ENCODE assay signal across 11 cellular contexts in the genomic region with DNA sequence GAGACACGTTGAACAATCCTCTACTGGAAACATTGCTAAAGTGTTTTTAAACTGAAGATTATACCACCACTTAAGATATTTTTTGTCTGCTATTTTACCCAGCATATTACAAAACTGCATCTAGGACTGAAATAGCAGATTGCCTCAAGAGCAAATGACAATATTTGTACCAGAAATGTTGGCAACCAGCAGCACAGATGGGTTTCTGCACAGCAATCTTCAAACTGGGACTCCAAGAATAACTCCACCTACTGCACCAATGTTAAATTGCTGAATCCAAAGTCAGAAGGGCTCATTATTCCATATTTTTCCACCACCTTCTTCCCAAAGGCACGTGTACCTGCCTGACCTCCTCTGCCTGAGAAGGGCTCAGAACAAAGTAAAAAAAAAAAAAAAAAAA.
DNase-seq lines count a peak whose midpoint lies in the region; ATAC-seq and TF ChIP-seq lines count a peak whose summit lies in the region.
"Had no signal": no experiment of that assay in that cellular context is flagged by ENCODE, and none has a peak within 500 bp of the region (broad histone marks: within the 10 kb centered on the region; RNA-seq: fewer than 3 reads in every experiment).

No MANE protein-coding gene starts in this region.

- peak in 1 of 56 donors; percentile 9 for TF ChIP-seq CTCF in dorsolateral prefrontal cortex (IDR thresholded peaks at IDR 0.05 in 54 of 56, conservative IDR thresholded peaks at IDR 0.05 in 2 of 56; ENCODE audit: low read depth in 1 of 56, partially characterized antibody in 56 of 56)
- TF ChIP-seq CTCF in A673 (conservative IDR thresholded peaks at IDR 0.05; ENCODE audit: low read depth, low read length): no peak

- H4K20me1 ChIP-seq in BLaER1 treated with 17β-estradiol and CSF1 and Interleukin-3, amounts not matched to agents 10 nM and 100 nM: peaks cover 0 to 3% (median 0%) of the 10 kb centered on the region in 11 experiments; a peak in 2 of 22 replicates

- DNase-seq in NCI-H446 treated with DMSO at 0.1 percent for 48 hours (lab: John Stamatoyannopoulos, UW) (peak; percentile 17), dorsolateral prefrontal cortex (peak in 1 of 10 donors; percentile 37), T-helper 2 cell (no peak), A673 (ENCODE audit: low spot score) (no peak)
- DNase-seq in naive thymus-derived CD4-positive, alpha-beta T cell: no peak
- DNase-seq: NCI-H510A treated with DMSO at 0.1 percent for 48 hours had no signal

- peaks cover 59 to 95% (median 91%) of the 10 kb centered on the region in 7 donors for H3K4me1 Mint-ChIP-seq in naive thymus-derived CD4-positive, alpha-beta T cell

- H3K4me1 ChIP-seq in BLaER1 treated with 17β-estradiol and CSF1 and Interleukin-3, amounts not matched to agents 10 nM and 100 nM: peaks cover 67 to 75% (median 72%) of the 10 kb centered on the region in 10 experiments
- peaks cover 42 to 55% of the 10 kb centered on the region in 2 donors for H3K4me1 ChIP-seq in naive thymus-derived CD4-positive, alpha-beta T cell (ENCODE audit: control insufficient read depth in 2 of 2, insufficient read depth in 2 of 2, low read length in 2 of 2)
- H3K4me1 ChIP-seq in A673 (ENCODE audit: insufficient read depth, low read length, poor library complexity, severe bottlenecking): peaks cover 10% of the 10 kb centered on the region

- no TSS peak for BruUV-seq in A673 (replicated peaks; lab: Mats Ljungman, UMichigan)

- H3K9ac ChIP-seq in BLaER1 treated with 17β-estradiol and CSF1 and Interleukin-3, amounts not matched to agents 10 nM and 100 nM: peak overlapping the region in 8 of 11 experiments; percentile 81 to 88 (median 83); a peak in 14 of 22 replicates

- H3K36me3 ChIP-seq in BLaER1 treated with 17β-estradiol and CSF1 and Interleukin-3, amounts not matched to agents 10 nM and 100 nM: peaks cover 0 to 32% (median 22%) of the 10 kb centered on the region in 11 experiments; a peak in 15 of 22 replicates
- H3K36me3 ChIP-seq in naive thymus-derived CD4-positive, alpha-beta T cell (ENCODE audit: control insufficient read depth in 2 of 3, insufficient read depth in 3 of 3, low read length in 3 of 3): no peaks in the 10 kb centered on the region
- H3K36me3 ChIP-seq in A673 (ENCODE audit: insufficient read depth, low read length, poor library complexity, severe bottlenecking): no peaks in the 10 kb centered on the region

- peaks cover 7 to 24% (median 18%) of the 10 kb centered on the region in 5 donors for H3K36me3 Mint-ChIP-seq in naive thymus-derived CD4-positive, alpha-beta T cell

- intact Hi-C loops in dorsolateral prefrontal cortex (cut with DNase I) (loop anchor here (5.0 to 10.0 kb wide), 3 partner anchors 68 to 100 kb away; a partner anchor contains a TSS), A673 (cut with micrococcal nuclease; ENCODE audit: unreplicated experiment) (no loop called here)
- intact Hi-C loops in naive thymus-derived CD4-positive, alpha-beta T cell (cut with micrococcal nuclease): loop anchor here in 1 of 2 donors (10.0 kb wide), 1 partner anchor 812 kb away; no protein-coding TSS in a partner anchor

- H3K4me3 ChIP-seq in BLaER1 treated with 17β-estradiol and CSF1 and Interleukin-3, amounts not matched to agents 10 nM and 100 nM: peak overlapping the region in 1 of 10 experiments; percentile 2; a peak in 2 of 20 replicates
- H3K4me3 ChIP-seq in dorsolateral prefrontal cortex (no peak overlapping the region), A673 (ENCODE audit: low read depth, low read length, poor library complexity, severe bottlenecking) (no peak overlapping the region)
- H3K4me3 ChIP-seq in naive thymus-derived CD4-positive, alpha-beta T cell (ENCODE audit: low read length): peak overlapping the region; percentile 5
- H3K4me3 ChIP-seq: skin epidermis had no signal

- H3K9me3 Mint-ChIP-seq in naive thymus-derived CD4-positive, alpha-beta T cell: peaks cover 6 to 20% (median 10%) of the 10 kb centered on the region in 11 donors

- no peaks in the 10 kb centered on the region for H3K27me3 Mint-ChIP-seq in naive thymus-derived CD4-positive, alpha-beta T cell

- H3K9me3 ChIP-seq in BLaER1 treated with 17β-estradiol and CSF1 and Interleukin-3, amounts not matched to agents 10 nM and 100 nM (replicated peaks in 1 of 11): peaks cover 21 to 41% (median 35%) of the 10 kb centered on the region in 11 experiments
- no peaks in the 10 kb centered on the region for H3K9me3 ChIP-seq in naive thymus-derived CD4-positive, alpha-beta T cell (ENCODE audit: control insufficient read depth in 2 of 3, low read length in 3 of 3)
- peaks cover 8% of the 10 kb centered on the region for H3K9me3 ChIP-seq in A673 (ENCODE audit: low read depth, low read length, poor library complexity, severe bottlenecking)

- POLR2A ChIA-PET in naive thymus-derived CD4-positive, alpha-beta T cell (lab: Charles Lee): interaction anchor here (1.4 kb wide), 1 partner anchor 13 kb away, joined by 4 read pairs; no protein-coding TSS in a partner anchor
- POLR2A ChIA-PET in A673 (lab: Charles Lee; ENCODE audit: low non-redundant PET): no interaction called here

- no peak for ATAC-seq in naive thymus-derived CD4-positive, alpha-beta T cell
- ATAC-seq in HG02678 (IDR thresholded peaks at IDR 0.05; ENCODE audit: unreplicated experiment) (no peak), GM21381 (IDR thresholded peaks at IDR 0.05; ENCODE audit: unreplicated experiment) (no peak)

- CTCF ChIA-PET in naive thymus-derived CD4-positive, alpha-beta T cell (lab: Charles Lee): interaction anchor here (0.6 kb wide), 1 partner anchor 829 kb away, joined by 3 read pairs; no protein-coding TSS in a partner anchor
- CTCF ChIA-PET in A673 (lab: Charles Lee): no interaction called here

- peak overlapping the region in 8 of 9 donors; percentile 33 to 93 (median 70) for H3K27ac Mint-ChIP-seq in naive thymus-derived CD4-positive, alpha-beta T cell

- H3K4me3 Mint-ChIP-seq in naive thymus-derived CD4-positive, alpha-beta T cell: peak overlapping the region in 9 of 10 donors; percentile 16 to 79 (median 51)

- peak overlapping the region; percentile 79 to 97 (median 91) for H3K4me2 ChIP-seq in BLaER1 treated with 17β-estradiol and CSF1 and Interleukin-3, amounts not matched to agents 10 nM and 100 nM

- H3K27ac ChIP-seq in BLaER1 treated with 17β-estradiol and CSF1 and Interleukin-3, amounts not matched to agents 10 nM and 100 nM: peak overlapping the region in 10 of 11 experiments; percentile 92 to 99 (median 96); a peak in 20 of 22 replicates
- H3K27ac ChIP-seq in dorsolateral prefrontal cortex (peak overlapping the region in 47 of 59 donors; percentile 10 to 82 (median 62)), A673 (ENCODE audit: low read depth, low read length, poor library complexity, severe bottlenecking) (no peak overlapping the region)
- no peak overlapping the region for H3K27ac ChIP-seq in naive thymus-derived CD4-positive, alpha-beta T cell (ENCODE audit: low read depth, low read length)
- H3K27ac ChIP-seq: C4-2B had no signal

- no peaks in the 10 kb centered on the region for H3K27me3 ChIP-seq in BLaER1 treated with 17β-estradiol and CSF1 and Interleukin-3, amounts not matched to agents 10 nM and 100 nM
- H3K27me3 ChIP-seq in dorsolateral prefrontal cortex (no peaks in the 10 kb centered on the region), A673 (replicated peaks; ENCODE audit: insufficient read depth, low read depth, low read length, poor library complexity) (no peaks in the 10 kb centered on the region)
- no peaks in the 10 kb centered on the region for H3K27me3 ChIP-seq in naive thymus-derived CD4-positive, alpha-beta T cell (ENCODE audit: control insufficient read depth in 2 of 2, insufficient read depth in 2 of 2, low read length in 2 of 2)

Comparison
In these comparisons a context has a peak if more than half of its experiments do, and no peak if none do; other contexts are left out.
1. H3K27ac ChIP-seq: peak in BLaER1 treated with 17β-estradiol and CSF1 and Interleukin-3, amounts not matched to agents 10 nM and 100 nM (10 of 11) and dorsolateral prefrontal cortex (47 of 59); none in naive thymus-derived CD4-positive, alpha-beta T cell (single experiment) and A673 (single experiment).